Comparison of ENCODE assay signal across 20 cellular contexts in genomic region chr7:104845541-104845940, GRCh38.
DNase-seq lines count a peak whose midpoint lies in the region; ATAC-seq and FAIRE-seq lines count a peak whose summit lies in the region.
"Had no signal": no experiment of that assay in that cellular context is flagged by ENCODE, and none has a peak within 500 bp of the region (broad histone marks: within the 10 kb centered on the region; RNA-seq: fewer than 3 reads in every experiment).

No MANE protein-coding gene starts in this region.

- H3K27me3 Mint-ChIP-seq in activated naive CD4-positive, alpha-beta T cell treated with anti-CD3 and anti-CD28 coated beads, Interleukin-2, amount 10 ng/mL, durations not matched to agents 7 days and 5 days: peaks cover 30% of the 10 kb centered on the region

- peak overlapping the region; percentile 78 for H3K27ac ChIP-seq in temporal lobe (ENCODE audit: low read depth, low read length)
- H3K27ac ChIP-seq: BLaER1 treated with 17β-estradiol and CSF1 and Interleukin-3, amounts not matched to agents 10 nM and 100 nM; KMS-11; SJSA1 had no signal

- no peak overlapping the region for H3K4me3 Mint-ChIP-seq in activated naive CD4-positive, alpha-beta T cell treated with anti-CD3 and anti-CD28 coated beads, Interleukin-2, amount 10 ng/mL, durations not matched to agents 7 days and 5 days

- CTCF ChIA-PET in activated naive CD4-positive, alpha-beta T cell treated with anti-CD3 and anti-CD28 coated beads, Interleukin-2, amount 10 ng/mL, durations not matched to agents 7 days and 5 days (lab: Charles Lee): no interaction called here

- no peaks in the 10 kb centered on the region for H3K9me3 Mint-ChIP-seq in activated naive CD4-positive, alpha-beta T cell treated with anti-CD3 and anti-CD28 coated beads, Interleukin-2, amount 10 ng/mL, durations not matched to agents 7 days and 5 days

- no peak for FAIRE-seq in frontal cortex (lab: Jason Lieb, UNC)
- FAIRE-seq: GM12891, GM18507 had no signal

- no peak overlapping the region for H3K27ac Mint-ChIP-seq in activated naive CD4-positive, alpha-beta T cell treated with anti-CD3 and anti-CD28 coated beads, Interleukin-2, amount 10 ng/mL, durations not matched to agents 7 days and 5 days

- ATAC-seq in HG02623 (IDR thresholded peaks at IDR 0.05; ENCODE audit: unreplicated experiment) (no peak), HG03571 (IDR thresholded peaks at IDR 0.05; ENCODE audit: unreplicated experiment) (no peak)
- ATAC-seq: PC-3 had no signal

- no peaks in the 10 kb centered on the region for H3K4me1 Mint-ChIP-seq in activated naive CD4-positive, alpha-beta T cell treated with anti-CD3 and anti-CD28 coated beads, Interleukin-2, amount 10 ng/mL, durations not matched to agents 7 days and 5 days

- DNase-seq in NCI-H748 (lab: John Stamatoyannopoulos, UW; ENCODE audit: unreplicated experiment) (peak; percentile 9), NCI-H748 treated with DMSO at 0.1 percent for 48 hours (lab: John Stamatoyannopoulos, UW) (no peak), frontal cortex (ENCODE audit: low spot score in 2 of 2) (peak; percentile 18 to 24), middle frontal gyrus (ENCODE audit: extremely low spot score, low spot score) (peak; percentile 31)
- no peak for DNase-seq in activated naive CD4-positive, alpha-beta T cell treated with anti-CD3 and anti-CD28 coated beads, Interleukin-2, amount 10 ng/mL, durations not matched to agents 7 days and 5 days
- DNase-seq: GF-D8, GOT3, NCI-H146, NCI-H2081, NCI-H226, NCI-H526, PC-3 had no signal

- no peaks in the 10 kb centered on the region for H3K36me3 Mint-ChIP-seq in activated naive CD4-positive, alpha-beta T cell treated with anti-CD3 and anti-CD28 coated beads, Interleukin-2, amount 10 ng/mL, durations not matched to agents 7 days and 5 days

Comparison
In these comparisons a context has a peak if more than half of its experiments do, and no peak if none do; other contexts are left out.
1. DNase-seq: peak in NCI-H748 (single experiment), frontal cortex (2 of 2) and middle frontal gyrus (single experiment); none in NCI-H748 treated with DMSO at 0.1 percent for 48 hours (single experiment) and activated naive CD4-positive, alpha-beta T cell treated with anti-CD3 and anti-CD28 coated beads, Interleukin-2, amount 10 ng/mL, durations not matched to agents 7 days and 5 days (single experiment).